Comparison of ENCODE assay signal across 8 cellular contexts in the genomic region with DNA sequence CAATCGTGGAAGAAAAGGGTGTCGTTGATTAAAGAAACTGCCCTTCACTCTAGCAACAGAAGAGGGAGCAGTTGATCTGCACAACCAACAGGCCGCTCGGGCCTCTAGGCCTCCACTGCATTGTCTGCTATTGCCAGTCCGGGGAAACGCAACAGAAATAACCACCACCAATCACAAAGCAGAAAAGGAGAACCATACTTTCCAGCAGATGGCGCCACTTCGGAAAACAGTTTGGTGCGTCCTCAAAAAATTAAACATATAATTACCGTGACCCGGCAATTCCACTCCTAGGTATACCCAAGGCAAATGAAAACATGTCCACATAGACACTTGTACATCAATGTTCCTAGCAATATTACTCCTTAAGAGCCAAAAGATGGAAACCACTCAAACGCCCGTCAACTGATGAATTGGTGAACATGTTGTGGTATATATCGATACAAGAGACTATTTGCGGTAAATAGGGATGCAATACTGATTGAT.
DNase-seq lines count a peak whose midpoint lies in the region; ATAC-seq and TF ChIP-seq lines count a peak whose summit lies in the region.

No MANE protein-coding gene starts in this region.

- H3K36me3 Mint-ChIP-seq in WTC11 = no peaks in the 10 kb centered on the region

- no peaks in the 10 kb centered on the region for H3K36me3 ChIP-seq in BJ (ENCODE audit: control insufficient read depth, insufficient read depth, low read length)

- no peak overlapping the region for H3K27ac Mint-ChIP-seq in WTC11

- 0 out of 2 replicates have a peak, but pooled peaks cover 2% of the 10 kb centered on the region for H3K27me3 Mint-ChIP-seq in WTC11 (ENCODE audit: low read depth)

- TF ChIP-seq CTCF in BJ (IDR thresholded peaks at IDR 0.05; ENCODE audit: insufficient read depth, low read depth, low read length) = peak; percentile 69
- TF ChIP-seq CTCF in WTC11 (IDR thresholded peaks at IDR 0.05) = peak; percentile 68
- peak; percentile 62 for TF ChIP-seq CTCF in foreskin fibroblast (IDR thresholded peaks at IDR 0.05; ENCODE audit: low read depth, low read length)

- ATAC-seq in GM19395 (IDR thresholded peaks at IDR 0.05; ENCODE audit: unreplicated experiment) (peak; percentile 61), WTC11 (peak; percentile 97)

- H3K4me3 Mint-ChIP-seq in WTC11 = no peak overlapping the region

- DNase-seq in BJ (ENCODE audit: low read depth) (peak; percentile 13), NCI-H2107 treated with DMSO at 0.1 percent for 48 hours (lab: John Stamatoyannopoulos, UW; ENCODE audit: unreplicated experiment) (peak; percentile 16), WTC11 (ENCODE audit: low spot score) (peak; percentile 83), foreskin fibroblast (peak; percentile 73 to 84), non-pigmented ciliary epithelial cell (ENCODE audit: low read depth) (peak; percentile 56), DMS79 treated with DMSO at 0.1 percent for 48 hours (lab: John Stamatoyannopoulos, UW) (no peak)
- no peak for DNase-seq in central memory CD4-positive, alpha-beta T cell

- H3K4me1 Mint-ChIP-seq in WTC11 = peaks cover 19% of the 10 kb centered on the region

- CTCF ChIA-PET in BJ (lab: Yijun Ruan, JAX) (interaction anchor here (0.6 to 1.4 kb wide), 5 partner anchors 9 to 405 kb away, joined by 3 to 4 read pairs (median 3); no protein-coding TSS in a partner anchor), WTC11 (lab: Charles Lee) (interaction anchor here (0.6 to 3.5 kb wide), 6 partner anchors 85 to 527 kb away, joined by 3 to 23 read pairs (median 3); no protein-coding TSS in a partner anchor)

- POLR2A ChIA-PET in BJ (lab: Charles Lee) = no interaction called here
- POLR2A ChIA-PET in WTC11 (lab: Charles Lee) = no interaction called here

- H3K9me3 Mint-ChIP-seq in WTC11 = peaks cover 4% of the 10 kb centered on the region; the same call in 1 of the 2 replicates

- H3K4me3 ChIP-seq in BJ (ENCODE audit: low read depth, low read length) = no peak overlapping the region
- H3K4me3 ChIP-seq in foreskin fibroblast (ENCODE audit: low read depth in 1 of 2, low read length in 2 of 2) = no peak overlapping the region

- H3K27me3 ChIP-seq in BJ (ENCODE audit: control insufficient read depth, insufficient read depth, low read length) = no peaks in the 10 kb centered on the region

TF ChIP-seq in WTC11, 78 proteins besides CTCF, POLR2A, EP300 and RAD21:
- TF ChIP-seq ETV6 (CRISPR knock-in tag; IDR thresholded peaks at IDR 0.05) = no peak
- 0 out of 2 replicates have a peak, but pooled peaks have one; percentile 56 for TF ChIP-seq ZNF121 (CRISPR knock-in tag; IDR thresholded peaks at IDR 0.05)
- TF ChIP-seq, protein P1, sequence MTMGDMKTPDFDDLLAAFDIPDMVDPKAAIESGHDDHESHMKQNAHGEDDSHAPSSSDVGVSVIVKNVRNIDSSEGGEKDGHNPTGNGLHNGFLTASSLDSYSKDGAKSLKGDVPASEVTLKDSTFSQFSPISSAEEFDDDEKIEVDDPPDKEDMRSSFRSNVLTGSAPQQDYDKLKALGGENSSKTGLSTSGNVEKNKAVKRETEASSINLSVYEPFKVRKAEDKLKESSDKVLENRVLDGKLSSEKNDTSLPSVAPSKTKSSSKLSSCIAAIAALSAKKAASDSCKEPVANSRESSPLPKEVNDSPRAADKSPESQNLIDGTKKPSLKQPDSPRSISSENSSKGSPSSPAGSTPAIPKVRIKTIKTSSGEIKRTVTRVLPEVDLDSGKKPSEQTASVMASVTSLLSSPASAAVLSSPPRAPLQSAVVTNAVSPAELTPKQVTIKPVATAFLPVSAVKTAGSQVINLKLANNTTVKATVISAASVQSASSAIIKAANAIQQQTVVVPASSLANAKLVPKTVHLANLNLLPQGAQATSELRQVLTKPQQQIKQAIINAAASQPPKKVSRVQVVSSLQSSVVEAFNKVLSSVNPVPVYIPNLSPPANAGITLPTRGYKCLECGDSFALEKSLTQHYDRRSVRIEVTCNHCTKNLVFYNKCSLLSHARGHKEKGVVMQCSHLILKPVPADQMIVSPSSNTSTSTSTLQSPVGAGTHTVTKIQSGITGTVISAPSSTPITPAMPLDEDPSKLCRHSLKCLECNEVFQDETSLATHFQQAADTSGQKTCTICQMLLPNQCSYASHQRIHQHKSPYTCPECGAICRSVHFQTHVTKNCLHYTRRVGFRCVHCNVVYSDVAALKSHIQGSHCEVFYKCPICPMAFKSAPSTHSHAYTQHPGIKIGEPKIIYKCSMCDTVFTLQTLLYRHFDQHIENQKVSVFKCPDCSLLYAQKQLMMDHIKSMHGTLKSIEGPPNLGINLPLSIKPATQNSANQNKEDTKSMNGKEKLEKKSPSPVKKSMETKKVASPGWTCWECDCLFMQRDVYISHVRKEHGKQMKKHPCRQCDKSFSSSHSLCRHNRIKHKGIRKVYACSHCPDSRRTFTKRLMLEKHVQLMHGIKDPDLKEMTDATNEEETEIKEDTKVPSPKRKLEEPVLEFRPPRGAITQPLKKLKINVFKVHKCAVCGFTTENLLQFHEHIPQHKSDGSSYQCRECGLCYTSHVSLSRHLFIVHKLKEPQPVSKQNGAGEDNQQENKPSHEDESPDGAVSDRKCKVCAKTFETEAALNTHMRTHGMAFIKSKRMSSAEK (CRISPR knock-in tag; IDR thresholded peaks at IDR 0.05; ENCODE audit: borderline replicate concordance) = no peak

Comparison
In these comparisons a context has a peak if more than half of its experiments do, and no peak if none do; other contexts are left out.
1. DNase-seq: peak in BJ (single experiment), NCI-H2107 treated with DMSO at 0.1 percent for 48 hours (single experiment), WTC11 (single experiment), foreskin fibroblast (2 of 2) and non-pigmented ciliary epithelial cell (single experiment); none in DMS79 treated with DMSO at 0.1 percent for 48 hours (single experiment) and central memory CD4-positive, alpha-beta T cell (single experiment).
2. Peak in every context shown above with its lines, with median percentiles within 50 percentile points of each other: CTCF ChIP-seq.